8 cellular contexts compared by ENCODE assay signal in genomic region chr16:79769320-79770243, GRCh38.
DNase-seq lines count a peak whose midpoint lies in the region; ATAC-seq and TF ChIP-seq lines count a peak whose summit lies in the region.

No MANE protein-coding gene starts in this region.

- H3K4me3 ChIP-seq in left ventricle myocardium inferior (peak overlapping the region; percentile 72), breast epithelium (peak overlapping the region; percentile 55 to 72 (median 63)), mesendoderm (ENCODE audit: low read length) (peak overlapping the region; percentile 57), urinary bladder (ENCODE audit: low read depth, low read length) (peak overlapping the region; percentile 48)

- no peak overlapping the region for H2BK120ac ChIP-seq in mesendoderm (ENCODE audit: low read depth, low read length)

- WGBS in mesendoderm (ENCODE audit: extremely low coverage, insufficient coverage, low lambda C conversion rate): no CpG with 5 or more reads among the region's 10 CpGs
- 46% methylated on average over 10 of the region's 10 CpGs for WGBS in urinary bladder

- no peak overlapping the region for H3K4ac ChIP-seq in mesendoderm (ENCODE audit: low read depth, low read length)

- H3K27ac ChIP-seq in left ventricle myocardium inferior (replicated peaks) (peak overlapping the region; percentile 86), breast epithelium (peak overlapping the region; percentile 88 to 94), mesendoderm (ENCODE audit: low read depth, low read length) (no peak overlapping the region), urinary bladder (ENCODE audit: low read depth) (peak overlapping the region; percentile 68)

- no peak for DNase-seq in left ventricle myocardium inferior
- DNase-seq in Right ventricle myocardium superior: no peak
- no peak for DNase-seq in breast epithelium (ENCODE audit: low spot score in 2 of 2)
- no peak for DNase-seq in mesendoderm
- DNase-seq in NCI-H2227 treated with DMSO at 0.1 percent for 48 hours (lab: John Stamatoyannopoulos, UW): no peak
- no peak for DNase-seq in NCI-H2196 (lab: John Stamatoyannopoulos, UW; ENCODE audit: unreplicated experiment)
- DNase-seq in DMS53 treated with DMSO at 0.1 percent for 48 hours (lab: John Stamatoyannopoulos, UW; ENCODE audit: unreplicated experiment): no peak

- no peak for TF ChIP-seq POLR2A in breast epithelium (IDR thresholded peaks at IDR 0.05)

- peaks cover 35% of the 10 kb centered on the region for H3K4me1 ChIP-seq in left ventricle myocardium inferior
- peaks cover 0 to 14% of the 10 kb centered on the region in 2 donors for H3K4me1 ChIP-seq in breast epithelium
- H3K4me1 ChIP-seq in mesendoderm (ENCODE audit: control insufficient read depth, low read depth, low read length): no peaks in the 10 kb centered on the region
- peaks cover 5% of the 10 kb centered on the region for H3K4me1 ChIP-seq in urinary bladder (ENCODE audit: insufficient read depth)

- H3K4me2 ChIP-seq in mesendoderm (ENCODE audit: low read length): peak overlapping the region; percentile 63

- intact Hi-C loops in left ventricle myocardium inferior (cut with micrococcal nuclease) (no loop called here), Right ventricle myocardium superior (cut with DNase I) (no loop called here), breast epithelium (cut with DNase I; ENCODE audit: low total_unique reads) (loop anchor here (10.0 kb wide), 1 partner anchor 1885 kb away; no protein-coding TSS in a partner anchor)

- H3K27me3 ChIP-seq in left ventricle myocardium inferior (ENCODE audit: low read depth): no peaks in the 10 kb centered on the region
- H3K27me3 ChIP-seq in breast epithelium: no peaks in the 10 kb centered on the region
- H3K27me3 ChIP-seq in mesendoderm (ENCODE audit: insufficient read depth, low read length, poor library complexity): no peaks in the 10 kb centered on the region

- H4K5ac ChIP-seq in mesendoderm (ENCODE audit: low read length): no peak overlapping the region

- H2BK5ac ChIP-seq in mesendoderm (ENCODE audit: low read length): no peak overlapping the region

- no peaks in the 10 kb centered on the region for H3K9me3 ChIP-seq in left ventricle myocardium inferior (replicated peaks)
- no peaks in the 10 kb centered on the region for H3K9me3 ChIP-seq in breast epithelium

- peak overlapping the region; percentile 97 for H3K56ac ChIP-seq in mesendoderm (ENCODE audit: low read length)

- no peaks in the 10 kb centered on the region for H3K79me2 ChIP-seq in mesendoderm (ENCODE audit: control insufficient read depth, insufficient read depth, low read length)

- no peak overlapping the region for H4K8ac ChIP-seq in mesendoderm (ENCODE audit: low read depth, low read length)

- ATAC-seq in Right ventricle myocardium superior (ENCODE audit: poor library complexity): no peak

- H2AK5ac ChIP-seq in mesendoderm (ENCODE audit: low read length): no peak overlapping the region

- peak overlapping the region; percentile 76 for H3K9ac ChIP-seq in mesendoderm (ENCODE audit: low read length)

- H3K79me1 ChIP-seq in mesendoderm (ENCODE audit: low read length): no peaks in the 10 kb centered on the region

- no peak overlapping the region for H3K18ac ChIP-seq in mesendoderm (ENCODE audit: low read length)

- no peak overlapping the region for H2BK15ac ChIP-seq in mesendoderm (replicated peaks; ENCODE audit: low read depth)

- H3K36me3 ChIP-seq in left ventricle myocardium inferior (no peaks in the 10 kb centered on the region), breast epithelium (no peaks in the 10 kb centered on the region), mesendoderm (ENCODE audit: control insufficient read depth, insufficient read depth, low read length) (no peaks in the 10 kb centered on the region), urinary bladder (ENCODE audit: insufficient read depth) (no peaks in the 10 kb centered on the region)

- H3K23ac ChIP-seq in mesendoderm (ENCODE audit: low read length): peak overlapping the region; percentile 34

- no peak for TF ChIP-seq CTCF in left ventricle myocardium inferior (IDR thresholded peaks at IDR 0.05; ENCODE audit: borderline replicate concordance)
- no peak for TF ChIP-seq CTCF in breast epithelium (IDR thresholded peaks at IDR 0.05)
